In the genomic region with DNA sequence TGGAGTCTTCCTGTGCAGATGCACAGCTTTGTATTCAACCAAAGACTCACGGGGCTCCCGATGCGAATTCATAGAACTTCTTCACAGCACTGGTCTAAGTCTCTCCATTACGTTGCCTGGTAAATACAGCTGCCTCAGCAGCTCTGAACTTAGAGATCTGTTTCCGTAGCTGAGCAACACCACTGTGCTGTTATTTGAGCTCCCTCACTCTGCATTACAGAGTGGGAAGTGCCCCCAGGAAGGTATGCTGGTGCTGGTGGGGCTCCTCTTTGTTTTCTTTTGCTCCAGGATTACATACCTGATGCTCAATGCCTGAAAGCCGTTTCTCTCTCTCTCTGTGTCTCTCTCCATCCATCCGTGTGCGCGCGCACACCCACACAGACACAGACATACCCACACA, we compare ENCODE assay signal across 1 cellular context.
TF ChIP-seq lines count a peak whose summit lies in the region.

No MANE protein-coding gene starts in this region.

TF ChIP-seq in H1, 55 proteins besides CTCF, POLR2A, EP300 and RAD21:
- TF ChIP-seq JUN (IDR thresholded peaks at IDR 0.05; ENCODE audit: low read depth, low read length) (no peak), RXRA (IDR thresholded peaks at IDR 0.05; ENCODE audit: insufficient read depth, low read depth, low read length) (no peak), ATF3 (IDR thresholded peaks at IDR 0.05; ENCODE audit: insufficient read depth, low read depth, low read length) (no peak), RFX5 (IDR thresholded peaks at IDR 0.05; ENCODE audit: borderline replicate concordance, low read depth, low read length) (no peak), FOSL1 (IDR thresholded peaks at IDR 0.05; ENCODE audit: insufficient read depth, low read depth, low read length) (no peak), POLR2AphosphoS5 (IDR thresholded peaks at IDR 0.05; ENCODE audit: low read depth, low read length) (peak; percentile 56; the same call in 1 of the 2 replicates), SIX5 (IDR thresholded peaks at IDR 0.05; ENCODE audit: low read depth, low read length) (no peak), KDM5A (IDR thresholded peaks at IDR 0.05; ENCODE audit: low read length) (no peak), ASH2L (IDR thresholded peaks at IDR 0.05; ENCODE audit: low read length) (peak; percentile 23), YY1 (IDR thresholded peaks at IDR 0.05; ENCODE audit: low read depth, low read length) (no peak), CBX5 (IDR thresholded peaks at IDR 0.05; ENCODE audit: low read depth, low read length) (no peak), SIN3A (conservative IDR thresholded peaks at IDR 0.05 in 1 of 2, IDR thresholded peaks at IDR 0.05 in 1 of 2; ENCODE audit: low read depth in 1 of 2, low read length in 2 of 2) (no peak), TCF12 (IDR thresholded peaks at IDR 0.05; ENCODE audit: low read depth, low read length) (peak; percentile 84; the same call in 1 of the 2 replicates), MAFK (IDR thresholded peaks at IDR 0.05; ENCODE audit: low read depth, low read length) (peak; percentile 73; the same call in 1 of the 2 replicates), TAF7 (optimal IDR thresholded peaks at IDR 0.05; ENCODE audit: borderline replicate concordance, low read depth, low read length) (no peak), HDAC2 (IDR thresholded peaks at IDR 0.05; ENCODE audit: borderline replicate concordance in 1 of 2, low read depth in 2 of 2, low read length in 2 of 2) (no peak), TEAD4 (IDR thresholded peaks at IDR 0.05; ENCODE audit: low read depth, low read length) (peak; percentile 88), NRF1 (IDR thresholded peaks at IDR 0.05; ENCODE audit: low read depth, low read length) (no peak), HDAC6 (IDR thresholded peaks at IDR 0.05; ENCODE audit: low read depth, low read length) (no peak), JUND (IDR thresholded peaks at IDR 0.05; ENCODE audit: low read length) (no peak), SP1 (IDR thresholded peaks at IDR 0.05; ENCODE audit: low read depth, low read length) (peak; percentile 24; the same call in 1 of the 2 replicates), SIRT6 (IDR thresholded peaks at IDR 0.05; ENCODE audit: low read length) (no peak), KDM1A (IDR thresholded peaks at IDR 0.05; ENCODE audit: borderline replicate concordance, low read length) (no peak), ZNF274 (IDR thresholded peaks at IDR 0.05; ENCODE audit: borderline replicate concordance, extremely low read depth, low read length) (no peak), CHD1 (IDR thresholded peaks at IDR 0.05; ENCODE audit: low read depth, low read length) (no peak), POU5F1 (IDR thresholded peaks at IDR 0.05; ENCODE audit: low read depth, low read length) (no peak)
- TF ChIP-seq, protein P1, sequence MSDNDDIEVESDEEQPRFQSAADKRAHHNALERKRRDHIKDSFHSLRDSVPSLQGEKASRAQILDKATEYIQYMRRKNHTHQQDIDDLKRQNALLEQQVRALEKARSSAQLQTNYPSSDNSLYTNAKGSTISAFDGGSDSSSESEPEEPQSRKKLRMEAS (IDR thresholded peaks at IDR 0.05) = no peak
- TF ChIP-seq, protein P2, sequence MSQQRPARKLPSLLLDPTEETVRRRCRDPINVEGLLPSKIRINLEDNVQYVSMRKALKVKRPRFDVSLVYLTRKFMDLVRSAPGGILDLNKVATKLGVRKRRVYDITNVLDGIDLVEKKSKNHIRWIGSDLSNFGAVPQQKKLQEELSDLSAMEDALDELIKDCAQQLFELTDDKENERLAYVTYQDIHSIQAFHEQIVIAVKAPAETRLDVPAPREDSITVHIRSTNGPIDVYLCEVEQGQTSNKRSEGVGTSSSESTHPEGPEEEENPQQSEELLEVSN (IDR thresholded peaks at IDR 0.05) = no peak
